20 cellular contexts compared by ENCODE assay signal in genomic region chr22:28181332-28181731, GRCh38.
A peak's percentile ranks its signal among the peaks of the same experiment; 100 is the strongest.
DNase-seq lines count a peak whose midpoint lies in the region; ATAC-seq and TF ChIP-seq lines count a peak whose summit lies in the region.
"Had no signal": no experiment of that assay in that cellular context is flagged by ENCODE, and none has a peak within 500 bp of the region (broad histone marks: within the 10 kb centered on the region; RNA-seq: fewer than 3 reads in every experiment).

No MANE protein-coding gene starts in this region.

- no peak for TF ChIP-seq POLR2A in uterus (IDR thresholded peaks at IDR 0.05)

- TF ChIP-seq CTCF in foreskin fibroblast (IDR thresholded peaks at IDR 0.05; ENCODE audit: low read depth, low read length) (no peak), uterus (IDR thresholded peaks at IDR 0.05) (no peak)

- H3K27me3 ChIP-seq in uterus = no peaks in the 10 kb centered on the region
- H3K27me3 ChIP-seq: breast epithelium, neutrophil had no signal

- no peak overlapping the region for H3K9ac ChIP-seq in SK-N-MC (ENCODE audit: insufficient read length)

- peak; percentile 50 for ATAC-seq in Right ventricle myocardium superior (ENCODE audit: poor library complexity)
- no peak for ATAC-seq in GM18868 (IDR thresholded peaks at IDR 0.05; ENCODE audit: unreplicated experiment)
- no peak for ATAC-seq in GM18520 (IDR thresholded peaks at IDR 0.05; ENCODE audit: unreplicated experiment)
- ATAC-seq: HepG2; stimulated activated naive B cell treated with anti-CD40 and anti-IgM and Interleukin-4, amounts not matched to agents 10 μg/mL and 1 μg/mL and 100 μg/mL, for 72 hours had no signal

- H3K4me3 ChIP-seq in SK-N-MC (no peak overlapping the region), foreskin fibroblast (ENCODE audit: low read depth in 1 of 2, low read length in 2 of 2) (no peak overlapping the region), uterus (no peak overlapping the region)
- H3K4me3 ChIP-seq: breast epithelium, HAP-1 had no signal

- H3K9me3 ChIP-seq in SK-N-MC (ENCODE audit: low read depth, low read length) (no peaks in the 10 kb centered on the region), uterus (no peaks in the 10 kb centered on the region)
- H3K9me3 ChIP-seq: breast epithelium, HAP-1, neutrophil had no signal

- H3K36me3 ChIP-seq in SK-N-MC (ENCODE audit: insufficient read depth, low read length) (0 out of 2 replicates have a peak, but pooled peaks cover under 1% of the 10 kb centered on the region), uterus (no peaks in the 10 kb centered on the region)
- H3K36me3 ChIP-seq: breast epithelium, HAP-1, neutrophil had no signal

- DNase-seq in Right ventricle myocardium superior = no peak
- no peak for DNase-seq in cardiac septum (ENCODE audit: low spot score)
- peak; percentile 39 for DNase-seq in SK-N-MC (ENCODE audit: low read depth, low spot score)
- peak; percentile 9 to 22 for DNase-seq in foreskin fibroblast
- DNase-seq in uterus = no peak
- DNase-seq in posterior vena cava (ENCODE audit: low spot score) = no peak
- DNase-seq: activated CD4-positive, alpha-beta T cell treated with anti-CD3 and anti-CD28 coated beads, Interleukin-2, amount 10 ng/mL, durations not matched to agents 7 days and 5 days; activated naive CD4-positive, alpha-beta T cell treated with anti-CD3 and anti-CD28 coated beads, Interleukin-2, amount 50 U/mL, for 16 hours; activated T-cell treated with anti-CD3 and anti-CD28 coated beads for 4 hours; effector CD8-positive, alpha-beta T cell; foreskin melanocyte; stimulated activated naive B cell treated with anti-CD40 and anti-IgM and Interleukin-4, amounts not matched to agents 10 μg/mL and 1 μg/mL and 100 μg/mL, for 72 hours; T1000; trophoblast cell had no signal

- intact Hi-C loops in Right ventricle myocardium superior (cut with DNase I) = no loop called here
- intact Hi-C loops in cardiac septum (cut with DNase I) = no loop called here
- intact Hi-C loops in uterus (cut with DNase I; ENCODE audit: low total_unique reads) = no loop called here
- intact Hi-C loops in posterior vena cava (cut with DNase I) = no loop called here

- H3K4me1 ChIP-seq in uterus = no peaks in the 10 kb centered on the region
- H3K4me1 ChIP-seq: breast epithelium had no signal

- H3K27ac ChIP-seq in SK-N-MC (no peak overlapping the region), uterus (peak overlapping the region; percentile 1 to 12)
- H3K27ac ChIP-seq: breast epithelium, neutrophil had no signal

Comparison
In these comparisons a context has a peak if more than half of its experiments do, and no peak if none do; other contexts are left out.
1. DNase-seq: peak in SK-N-MC (single experiment) and foreskin fibroblast (2 of 2); none in Right ventricle myocardium superior (single experiment), cardiac septum (single experiment), uterus (0 of 2) and posterior vena cava (single experiment).